ENCODE assay signal across 21 cellular contexts in the genomic region with DNA sequence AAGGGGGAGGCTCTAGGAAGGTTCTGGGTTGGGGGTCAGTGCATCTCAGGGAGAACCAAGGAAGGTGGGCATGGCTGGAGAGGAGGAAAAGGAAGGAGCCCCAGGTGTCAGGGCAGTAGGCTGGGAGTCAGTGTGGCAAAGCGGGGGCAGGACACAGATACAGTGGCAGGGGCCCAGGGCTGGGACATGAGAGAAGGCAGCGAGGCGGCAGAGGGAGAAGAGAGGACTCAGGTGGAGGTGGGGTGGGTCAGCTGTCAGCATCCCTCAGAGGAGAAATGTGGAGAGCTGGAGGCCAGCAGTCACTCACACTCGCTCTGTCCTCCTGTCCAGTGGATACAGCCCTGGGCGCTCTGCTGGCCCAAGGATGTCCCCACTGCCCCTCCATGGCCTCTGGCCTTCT. TPM values are rescaled to one million over a fixed set of nuclear protein-coding genes. Genes with fewer than 3 reads are reported as not detected.
DNase-seq lines count a peak whose midpoint lies in the region; ATAC-seq, FAIRE-seq and TF ChIP-seq lines count a peak whose summit lies in the region.
"Had no signal": no experiment of that assay in that cellular context is flagged by ENCODE, and none has a peak within 500 bp of the region (broad histone marks: within the 10 kb centered on the region; RNA-seq: fewer than 3 reads in every experiment).

No MANE protein-coding gene starts in this region.

- DNase-seq in cardiac muscle cell (ENCODE audit: low read depth in 1 of 2, low spot score in 1 of 2) (no peak), Right ventricle myocardium superior (no peak), mammary epithelial cell (no peak), tibial artery (no peak), NCI-H2227 (lab: John Stamatoyannopoulos, UW; ENCODE audit: unreplicated experiment) (no peak), NAMALWA (ENCODE audit: low spot score) (no peak), H54 (ENCODE audit: insufficient read length, low spot score) (no peak)
- DNase-seq: 8988T, Calu3, DMS53, DND-41, EL, HCEC 1CT had no signal

- intact Hi-C loops in Right ventricle myocardium superior (cut with DNase I) = no loop called here
- intact Hi-C loops in mammary epithelial cell (cut with micrococcal nuclease) = no loop called here
- intact Hi-C loops in tibial artery (cut with DNase I; ENCODE audit: low total_unique reads) = no loop called here

- H3K27ac ChIP-seq in cardiac muscle cell (peak overlapping the region; percentile 6), mammary epithelial cell (ENCODE audit: insufficient read depth, low read depth, low read length) (no peak overlapping the region), gastroesophageal sphincter (peak overlapping the region in 3 of 4 donors; percentile 97 to 99 (median 99)), tibial artery (peak overlapping the region; percentile 96 to 99)
- H3K27ac ChIP-seq: BLaER1 had no signal

- TF ChIP-seq POLR2A in gastroesophageal sphincter (IDR thresholded peaks at IDR 0.05) = no peak
- no peak for TF ChIP-seq POLR2A in H54 (IDR thresholded peaks at IDR 0.05; ENCODE audit: low read depth, low read length)

- H3K36me3 ChIP-seq in cardiac muscle cell (peaks cover 34% of the 10 kb centered on the region), mammary epithelial cell (ENCODE audit: insufficient read depth, low read length) (peaks cover 6% of the 10 kb centered on the region), gastroesophageal sphincter (peaks cover 0 to 59% of the 10 kb centered on the region in 2 donors), tibial artery (peaks cover 47 to 56% (median 49%) of the 10 kb centered on the region in 3 donors)
- H3K36me3 ChIP-seq: BLaER1 had no signal

- H2AFZ ChIP-seq in mammary epithelial cell (ENCODE audit: low read depth, low read length) = no peak overlapping the region

- no peak for FAIRE-seq in H54 (lab: Jason Lieb, UNC)
- FAIRE-seq: GM12891, GM19239 had no signal

- dilution Hi-C loops in mammary epithelial cell (cut with HindIII; ENCODE audit: low sequenced_read_pairs) = no loop called here

- H3K4me2 ChIP-seq in mammary epithelial cell (ENCODE audit: insufficient read depth, low read depth, low read length) = no peak overlapping the region
- H3K4me2 ChIP-seq: BLaER1 had no signal

- H3K9me3 ChIP-seq in cardiac muscle cell (ENCODE audit: low read depth) (no peaks in the 10 kb centered on the region), mammary epithelial cell (replicated peaks; ENCODE audit: insufficient read depth, low read length) (no peaks in the 10 kb centered on the region), gastroesophageal sphincter (no peaks in the 10 kb centered on the region), tibial artery (no peaks in the 10 kb centered on the region)
- H3K9me3 ChIP-seq: BLaER1 had no signal

- in situ Hi-C loops in mammary epithelial cell (cut with MboI; ENCODE audit: low sequenced_read_pairs in 2 of 2) = no loop called here

- H3K79me2 ChIP-seq in mammary epithelial cell (ENCODE audit: insufficient read depth, low read length) = no peaks in the 10 kb centered on the region

- H4K20me1 ChIP-seq in mammary epithelial cell (ENCODE audit: insufficient read depth, low read length) = no peaks in the 10 kb centered on the region
- H4K20me1 ChIP-seq: BLaER1 had no signal

- H3K4me3 ChIP-seq in cardiac muscle cell (no peak overlapping the region), mammary epithelial cell (replicated peaks in 1 of 3; ENCODE audit: insufficient read depth in 1 of 3, low read depth in 2 of 3, low read length in 3 of 3) (no peak overlapping the region), gastroesophageal sphincter (no peak overlapping the region), tibial artery (no peak overlapping the region)
- H3K4me3 ChIP-seq: BLaER1 had no signal

- no peak overlapping the region for H3K9ac ChIP-seq in mammary epithelial cell (ENCODE audit: insufficient read depth, low read length)
- H3K9ac ChIP-seq: BLaER1 had no signal

- TF ChIP-seq EP300 in gastroesophageal sphincter (IDR thresholded peaks at IDR 0.05) = no peak

- 93% methylated on average over 5 of the region's 5 CpGs for WGBS in mammary epithelial cell (ENCODE audit: low coverage, missing lambda C conversion rate)
- 93 to 100% methylated on average over 5 of the region's 5 CpGs for WGBS in gastroesophageal sphincter (ENCODE audit: low coverage in 1 of 2), 2 donors

- H3K4me1 ChIP-seq in cardiac muscle cell (ENCODE audit: low read depth) = peaks cover 16% of the 10 kb centered on the region
- peaks cover 6% of the 10 kb centered on the region for H3K4me1 ChIP-seq in mammary epithelial cell (ENCODE audit: insufficient read depth, low read length)
- peaks cover 0 to 44% (median 17%) of the 10 kb centered on the region in 3 donors for H3K4me1 ChIP-seq in gastroesophageal sphincter
- peaks cover 0 to 32% (median 27%) of the 10 kb centered on the region in 4 donors for H3K4me1 ChIP-seq in tibial artery

- peaks cover 8% of the 10 kb centered on the region for H3K27me3 ChIP-seq in cardiac muscle cell
- no peaks in the 10 kb centered on the region for H3K27me3 ChIP-seq in mammary epithelial cell (ENCODE audit: insufficient read depth, low read length)
- peaks cover 10% of the 10 kb centered on the region for H3K27me3 ChIP-seq in gastroesophageal sphincter
- H3K27me3 ChIP-seq in tibial artery = no peaks in the 10 kb centered on the region

- CTCF ChIA-PET in mammary epithelial cell (lab: Charles Lee; ENCODE audit: low non-redundant PET) = no interaction called here

- no peak for TF ChIP-seq CTCF in cardiac muscle cell (IDR thresholded peaks at IDR 0.05; ENCODE audit: low read depth, low read length)
- TF ChIP-seq CTCF in mammary epithelial cell (conservative IDR thresholded peaks at IDR 0.05 in 1 of 2, IDR thresholded peaks at IDR 0.05 in 1 of 2; ENCODE audit: extremely low read depth in 1 of 2, insufficient read depth in 1 of 2, low read depth in 1 of 2, low read length in 2 of 2) = no peak
- TF ChIP-seq CTCF in gastroesophageal sphincter (IDR thresholded peaks at IDR 0.05) = no peak
- no peak for TF ChIP-seq CTCF in tibial artery (IDR thresholded peaks at IDR 0.05)

- BruUV-seq in mammary epithelial cell (replicated peaks; lab: Mats Ljungman, UMichigan) = TSS peak; percentile 50

- ATAC-seq in Right ventricle myocardium superior (ENCODE audit: poor library complexity) (no peak), gastroesophageal sphincter (no peak)
- ATAC-seq: CD8-positive, alpha-beta T cell had no signal

RNA-seq across cellular contexts. Expression of a gene that starts 5.6 kb away (rescaled TPM):
- total RNA-seq in cardiac muscle cell = 35.0 and 45.5 TPM in 2 replicates
- 52.7 and 67.5 TPM in 2 replicates for polyA plus RNA-seq in cardiac muscle cell
- 22.3 TPM for total RNA-seq in Right ventricle myocardium superior
- total RNA-seq in mammary epithelial cell = 10 to 100 TPM; 37.8 to 50.1 TPM
- 69.6 TPM for polyA plus RNA-seq in mammary epithelial cell
- polyA minus RNA-seq in mammary epithelial cell = 90.8 TPM
- total RNA-seq in gastroesophageal sphincter = 10 to 100 TPM; 11.3 to 26.4 (median 14.2) TPM

RNA-seq across cellular contexts. Expression of a gene that starts 21.2 kb away (rescaled TPM):
- total RNA-seq in cardiac muscle cell (6.4 and 9.5 TPM in 2 replicates), Right ventricle myocardium superior (not detected), mammary epithelial cell (under 1 TPM; 0.16 to 0.17 TPM), gastroesophageal sphincter (under 1 TPM in 1 of 4 donors, not detected in 3; 0.16 TPM)
- polyA plus RNA-seq in cardiac muscle cell (3.3 and 4.3 TPM in 2 replicates), mammary epithelial cell (0.05 TPM)
- polyA minus RNA-seq in mammary epithelial cell = not detected
- total RNA-seq: G401, H4 had no signal
- polyA plus RNA-seq: AG04450 had no signal

RNA-seq across cellular contexts. Expression of a gene that starts 50.5 kb away (rescaled TPM):
- total RNA-seq in cardiac muscle cell (286 and 301 TPM in 2 replicates), Right ventricle myocardium superior (85.9 TPM), mammary epithelial cell (100 to 1,000 TPM; 114 to 274 TPM), gastroesophageal sphincter (10 to 100 TPM; 36.0 to 66.0 (median 54.8) TPM)
- polyA plus RNA-seq in cardiac muscle cell (208 and 218 TPM in 2 replicates), mammary epithelial cell (101 TPM)
- polyA minus RNA-seq in mammary epithelial cell = 18.2 TPM

RNA-seq across cellular contexts. Expression of a gene that starts 50.7 kb away (rescaled TPM):
- total RNA-seq in cardiac muscle cell = 6.7 and 7.4 TPM in 2 replicates
- polyA plus RNA-seq in cardiac muscle cell = 8.2 and 12.2 TPM in 2 replicates
- 2.6 TPM for total RNA-seq in Right ventricle myocardium superior
- total RNA-seq in mammary epithelial cell = 1 to 10 TPM; 1.3 to 5.2 TPM
- 2.0 TPM for polyA plus RNA-seq in mammary epithelial cell
- polyA minus RNA-seq in mammary epithelial cell = 0.26 TPM
- total RNA-seq in gastroesophageal sphincter = 1 to 10 TPM; 1.6 to 9.5 (median 4.1) TPM

RNA-seq across cellular contexts. Expression of a gene that starts 58.4 kb away (rescaled TPM):
- total RNA-seq in cardiac muscle cell = 275 and 292 TPM in 2 replicates
- 185 and 188 TPM in 2 replicates for polyA plus RNA-seq in cardiac muscle cell
- total RNA-seq in Right ventricle myocardium superior = 103 TPM
- total RNA-seq in mammary epithelial cell = 10 to 100 TPM; 47.2 to 77.6 TPM
- polyA plus RNA-seq in mammary epithelial cell = 33.4 TPM
- polyA minus RNA-seq in mammary epithelial cell = 34.6 TPM
- total RNA-seq in gastroesophageal sphincter = 100 to 1,000 TPM in 3 of 4 donors, 10 to 100 TPM in 1; 90.2 to 307 (median 214) TPM
